Comparison of ENCODE assay signal across 1 cellular context in the genomic region with DNA sequence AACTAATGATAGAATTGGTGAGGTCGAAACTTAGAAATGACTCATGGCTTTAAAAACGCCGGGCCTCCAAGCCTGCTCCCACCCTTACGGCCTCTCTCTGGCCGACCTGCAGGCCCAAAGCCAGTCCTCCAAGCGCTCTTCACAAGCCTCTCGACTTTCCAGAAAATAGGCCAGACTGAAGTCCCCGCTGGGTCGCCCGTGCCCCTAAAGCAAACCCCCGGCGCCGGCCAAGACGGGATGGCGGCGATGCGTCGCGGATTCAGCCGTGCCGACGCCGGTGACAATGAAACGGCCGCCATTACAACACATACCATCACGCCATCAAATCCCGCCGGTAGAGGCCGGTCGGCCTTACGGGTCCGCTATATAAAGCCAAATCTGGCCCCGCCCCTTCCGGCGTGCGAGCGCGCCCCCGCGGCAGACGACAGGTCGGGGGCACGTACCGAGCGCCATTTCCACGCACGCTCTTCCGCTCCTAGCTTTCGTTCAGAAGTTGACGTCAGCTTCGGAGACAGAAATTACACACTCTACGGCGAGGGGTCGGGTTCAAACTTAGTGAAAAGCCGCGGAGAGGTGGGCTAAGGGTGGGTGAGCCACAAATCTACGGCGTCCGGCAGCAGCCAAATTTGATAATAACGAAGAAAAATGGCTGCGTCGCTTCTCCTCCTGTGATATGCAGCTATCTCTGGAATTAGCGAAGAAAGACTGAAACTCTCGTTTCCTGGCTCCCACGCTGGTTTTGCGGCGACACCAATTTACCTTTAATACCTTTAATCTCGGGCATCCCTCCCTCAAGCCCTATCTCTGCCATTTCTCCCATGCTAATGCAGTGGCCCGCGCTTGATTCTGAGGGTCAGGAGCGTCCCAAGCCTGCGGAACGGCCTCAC.
TF ChIP-seq lines count a peak whose summit lies in the region.

A gene (minus strand): TSS at position 340 of the 887 bp plus-strand sequence. CDS start 26 bp downstream, at position 314.

TF ChIP-seq in HEK293, 187 proteins besides CTCF, POLR2A, EP300 and RAD21 (continued from another document and continues in another):
- TF ChIP-seq, protein P1, sequence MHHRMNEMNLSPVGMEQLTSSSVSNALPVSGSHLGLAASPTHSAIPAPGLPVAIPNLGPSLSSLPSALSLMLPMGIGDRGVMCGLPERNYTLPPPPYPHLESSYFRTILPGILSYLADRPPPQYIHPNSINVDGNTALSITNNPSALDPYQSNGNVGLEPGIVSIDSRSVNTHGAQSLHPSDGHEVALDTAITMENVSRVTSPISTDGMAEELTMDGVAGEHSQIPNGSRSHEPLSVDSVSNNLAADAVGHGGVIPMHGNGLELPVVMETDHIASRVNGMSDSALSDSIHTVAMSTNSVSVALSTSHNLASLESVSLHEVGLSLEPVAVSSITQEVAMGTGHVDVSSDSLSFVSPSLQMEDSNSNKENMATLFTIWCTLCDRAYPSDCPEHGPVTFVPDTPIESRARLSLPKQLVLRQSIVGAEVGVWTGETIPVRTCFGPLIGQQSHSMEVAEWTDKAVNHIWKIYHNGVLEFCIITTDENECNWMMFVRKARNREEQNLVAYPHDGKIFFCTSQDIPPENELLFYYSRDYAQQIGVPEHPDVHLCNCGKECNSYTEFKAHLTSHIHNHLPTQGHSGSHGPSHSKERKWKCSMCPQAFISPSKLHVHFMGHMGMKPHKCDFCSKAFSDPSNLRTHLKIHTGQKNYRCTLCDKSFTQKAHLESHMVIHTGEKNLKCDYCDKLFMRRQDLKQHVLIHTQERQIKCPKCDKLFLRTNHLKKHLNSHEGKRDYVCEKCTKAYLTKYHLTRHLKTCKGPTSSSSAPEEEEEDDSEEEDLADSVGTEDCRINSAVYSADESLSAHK (tag by site-specific recombination; IDR thresholded peaks at IDR 0.05): peak; percentile 60
- TF ChIP-seq KLF1 (tag by site-specific recombination; IDR thresholded peaks at IDR 0.05) (peak; percentile 44), ZNF629 (tag by site-specific recombination; IDR thresholded peaks at IDR 0.05) (peak; percentile 97), SALL2 (tag by site-specific recombination; IDR thresholded peaks at IDR 0.05; ENCODE audit: borderline replicate concordance) (no peak), KLF7 (tag by site-specific recombination; IDR thresholded peaks at IDR 0.05; ENCODE audit: borderline replicate concordance) (peak; percentile 34; the same call in 1 of the 2 replicates), ZNF510 (tag by site-specific recombination; IDR thresholded peaks at IDR 0.05; ENCODE audit: insufficient replicate concordance) (no peak), ZNF549 (tag by site-specific recombination; IDR thresholded peaks at IDR 0.05) (no peak), ZBTB1 (tag by site-specific recombination; IDR thresholded peaks at IDR 0.05) (0 out of 2 replicates have a peak, but pooled peaks have one; percentile 48), ZNF214 (tag by site-specific recombination; IDR thresholded peaks at IDR 0.05; ENCODE audit: borderline replicate concordance) (no peak), ZNF555 (tag by site-specific recombination; conservative IDR thresholded peaks at IDR 0.05) (no peak), GLIS1 (tag by site-specific recombination; IDR thresholded peaks at IDR 0.05) (peak; percentile 20; the same call in 1 of the 2 replicates), ZNF132 (tag by site-specific recombination; IDR thresholded peaks at IDR 0.05; ENCODE audit: borderline replicate concordance) (no peak), ZNF621 (tag by site-specific recombination; IDR thresholded peaks at IDR 0.05) (no peak), ZNF274 (IDR thresholded peaks at IDR 0.05; ENCODE audit: low read length) (no peak), ZNF274 (tag by site-specific recombination; IDR thresholded peaks at IDR 0.05; ENCODE audit: borderline replicate concordance) (no peak), ZNF350 (tag by site-specific recombination; IDR thresholded peaks at IDR 0.05) (no peak), ZNF843 (tag by site-specific recombination; IDR thresholded peaks at IDR 0.05) (0 out of 2 replicates have a peak, but pooled peaks have one; percentile 31), ZNF266 (tag by site-specific recombination; IDR thresholded peaks at IDR 0.05; ENCODE audit: low read depth) (no peak; the same call in 1 of the 2 replicates), TCF7L2 (IDR thresholded peaks at IDR 0.05; ENCODE audit: borderline replicate concordance, low read depth, low read length) (no peak), FEZF1 (tag by site-specific recombination; IDR thresholded peaks at IDR 0.05) (0 out of 2 replicates have a peak, but pooled peaks have one; percentile 6), ZNF600 (tag by site-specific recombination; IDR thresholded peaks at IDR 0.05) (no peak), ZNF10 (tag by site-specific recombination; IDR thresholded peaks at IDR 0.05) (no peak; the same call in 1 of the 2 replicates), ZNF529 (tag by site-specific recombination; IDR thresholded peaks at IDR 0.05; ENCODE audit: insufficient replicate concordance) (no peak), ZFP3 (tag by site-specific recombination; IDR thresholded peaks at IDR 0.05; ENCODE audit: low read depth) (no peak)
- TF ChIP-seq, protein P2, sequence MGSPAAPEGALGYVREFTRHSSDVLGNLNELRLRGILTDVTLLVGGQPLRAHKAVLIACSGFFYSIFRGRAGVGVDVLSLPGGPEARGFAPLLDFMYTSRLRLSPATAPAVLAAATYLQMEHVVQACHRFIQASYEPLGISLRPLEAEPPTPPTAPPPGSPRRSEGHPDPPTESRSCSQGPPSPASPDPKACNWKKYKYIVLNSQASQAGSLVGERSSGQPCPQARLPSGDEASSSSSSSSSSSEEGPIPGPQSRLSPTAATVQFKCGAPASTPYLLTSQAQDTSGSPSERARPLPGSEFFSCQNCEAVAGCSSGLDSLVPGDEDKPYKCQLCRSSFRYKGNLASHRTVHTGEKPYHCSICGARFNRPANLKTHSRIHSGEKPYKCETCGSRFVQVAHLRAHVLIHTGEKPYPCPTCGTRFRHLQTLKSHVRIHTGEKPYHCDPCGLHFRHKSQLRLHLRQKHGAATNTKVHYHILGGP (tag by site-specific recombination; IDR thresholded peaks at IDR 0.05): no peak
- TF ChIP-seq, protein P3, sequence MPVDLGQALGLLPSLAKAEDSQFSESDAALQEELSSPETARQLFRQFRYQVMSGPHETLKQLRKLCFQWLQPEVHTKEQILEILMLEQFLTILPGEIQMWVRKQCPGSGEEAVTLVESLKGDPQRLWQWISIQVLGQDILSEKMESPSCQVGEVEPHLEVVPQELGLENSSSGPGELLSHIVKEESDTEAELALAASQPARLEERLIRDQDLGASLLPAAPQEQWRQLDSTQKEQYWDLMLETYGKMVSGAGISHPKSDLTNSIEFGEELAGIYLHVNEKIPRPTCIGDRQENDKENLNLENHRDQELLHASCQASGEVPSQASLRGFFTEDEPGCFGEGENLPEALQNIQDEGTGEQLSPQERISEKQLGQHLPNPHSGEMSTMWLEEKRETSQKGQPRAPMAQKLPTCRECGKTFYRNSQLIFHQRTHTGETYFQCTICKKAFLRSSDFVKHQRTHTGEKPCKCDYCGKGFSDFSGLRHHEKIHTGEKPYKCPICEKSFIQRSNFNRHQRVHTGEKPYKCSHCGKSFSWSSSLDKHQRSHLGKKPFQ (tag by site-specific recombination; IDR thresholded peaks at IDR 0.05): no peak; the same call in 1 of the 2 replicates
- TF ChIP-seq, protein P4, sequence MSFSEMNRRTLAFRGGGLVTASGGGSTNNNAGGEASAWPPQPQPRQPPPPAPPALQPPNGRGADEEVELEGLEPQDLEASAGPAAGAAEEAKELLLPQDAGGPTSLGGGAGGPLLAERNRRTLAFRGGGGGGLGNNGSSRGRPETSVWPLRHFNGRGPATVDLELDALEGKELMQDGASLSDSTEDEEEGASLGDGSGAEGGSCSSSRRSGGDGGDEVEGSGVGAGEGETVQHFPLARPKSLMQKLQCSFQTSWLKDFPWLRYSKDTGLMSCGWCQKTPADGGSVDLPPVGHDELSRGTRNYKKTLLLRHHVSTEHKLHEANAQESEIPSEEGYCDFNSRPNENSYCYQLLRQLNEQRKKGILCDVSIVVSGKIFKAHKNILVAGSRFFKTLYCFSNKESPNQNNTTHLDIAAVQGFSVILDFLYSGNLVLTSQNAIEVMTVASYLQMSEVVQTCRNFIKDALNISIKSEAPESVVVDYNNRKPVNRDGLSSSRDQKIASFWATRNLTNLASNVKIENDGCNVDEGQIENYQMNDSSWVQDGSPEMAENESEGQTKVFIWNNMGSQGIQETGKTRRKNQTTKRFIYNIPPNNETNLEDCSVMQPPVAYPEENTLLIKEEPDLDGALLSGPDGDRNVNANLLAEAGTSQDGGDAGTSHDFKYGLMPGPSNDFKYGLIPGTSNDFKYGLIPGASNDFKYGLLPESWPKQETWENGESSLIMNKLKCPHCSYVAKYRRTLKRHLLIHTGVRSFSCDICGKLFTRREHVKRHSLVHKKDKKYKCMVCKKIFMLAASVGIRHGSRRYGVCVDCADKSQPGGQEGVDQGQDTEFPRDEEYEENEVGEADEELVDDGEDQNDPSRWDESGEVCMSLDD (tag by site-specific recombination; IDR thresholded peaks at IDR 0.05): no peak
- TF ChIP-seq, protein P5, sequence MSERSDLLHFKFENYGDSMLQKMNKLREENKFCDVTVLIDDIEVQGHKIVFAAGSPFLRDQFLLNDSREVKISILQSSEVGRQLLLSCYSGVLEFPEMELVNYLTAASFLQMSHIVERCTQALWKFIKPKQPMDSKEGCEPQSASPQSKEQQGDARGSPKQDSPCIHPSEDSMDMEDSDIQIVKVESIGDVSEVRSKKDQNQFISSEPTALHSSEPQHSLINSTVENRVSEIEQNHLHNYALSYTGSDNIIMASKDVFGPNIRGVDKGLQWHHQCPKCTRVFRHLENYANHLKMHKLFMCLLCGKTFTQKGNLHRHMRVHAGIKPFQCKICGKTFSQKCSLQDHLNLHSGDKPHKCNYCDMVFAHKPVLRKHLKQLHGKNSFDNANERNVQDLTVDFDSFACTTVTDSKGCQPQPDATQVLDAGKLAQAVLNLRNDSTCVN (tag by site-specific recombination; optimal IDR thresholded peaks at IDR 0.05): peak; percentile 94
- TF ChIP-seq, protein P6, sequence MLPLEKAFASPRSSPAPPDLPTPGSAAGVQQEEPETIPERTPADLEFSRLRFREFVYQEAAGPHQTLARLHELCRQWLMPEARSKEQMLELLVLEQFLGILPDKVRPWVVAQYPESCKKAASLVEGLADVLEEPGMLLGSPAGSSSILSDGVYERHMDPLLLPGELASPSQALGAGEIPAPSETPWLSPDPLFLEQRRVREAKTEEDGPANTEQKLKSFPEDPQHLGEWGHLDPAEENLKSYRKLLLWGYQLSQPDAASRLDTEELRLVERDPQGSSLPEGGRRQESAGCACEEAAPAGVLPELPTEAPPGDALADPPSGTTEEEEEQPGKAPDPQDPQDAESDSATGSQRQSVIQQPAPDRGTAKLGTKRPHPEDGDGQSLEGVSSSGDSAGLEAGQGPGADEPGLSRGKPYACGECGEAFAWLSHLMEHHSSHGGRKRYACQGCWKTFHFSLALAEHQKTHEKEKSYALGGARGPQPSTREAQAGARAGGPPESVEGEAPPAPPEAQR (tag by site-specific recombination; IDR thresholded peaks at IDR 0.05): peak; percentile 59
- TF ChIP-seq, protein P7, sequence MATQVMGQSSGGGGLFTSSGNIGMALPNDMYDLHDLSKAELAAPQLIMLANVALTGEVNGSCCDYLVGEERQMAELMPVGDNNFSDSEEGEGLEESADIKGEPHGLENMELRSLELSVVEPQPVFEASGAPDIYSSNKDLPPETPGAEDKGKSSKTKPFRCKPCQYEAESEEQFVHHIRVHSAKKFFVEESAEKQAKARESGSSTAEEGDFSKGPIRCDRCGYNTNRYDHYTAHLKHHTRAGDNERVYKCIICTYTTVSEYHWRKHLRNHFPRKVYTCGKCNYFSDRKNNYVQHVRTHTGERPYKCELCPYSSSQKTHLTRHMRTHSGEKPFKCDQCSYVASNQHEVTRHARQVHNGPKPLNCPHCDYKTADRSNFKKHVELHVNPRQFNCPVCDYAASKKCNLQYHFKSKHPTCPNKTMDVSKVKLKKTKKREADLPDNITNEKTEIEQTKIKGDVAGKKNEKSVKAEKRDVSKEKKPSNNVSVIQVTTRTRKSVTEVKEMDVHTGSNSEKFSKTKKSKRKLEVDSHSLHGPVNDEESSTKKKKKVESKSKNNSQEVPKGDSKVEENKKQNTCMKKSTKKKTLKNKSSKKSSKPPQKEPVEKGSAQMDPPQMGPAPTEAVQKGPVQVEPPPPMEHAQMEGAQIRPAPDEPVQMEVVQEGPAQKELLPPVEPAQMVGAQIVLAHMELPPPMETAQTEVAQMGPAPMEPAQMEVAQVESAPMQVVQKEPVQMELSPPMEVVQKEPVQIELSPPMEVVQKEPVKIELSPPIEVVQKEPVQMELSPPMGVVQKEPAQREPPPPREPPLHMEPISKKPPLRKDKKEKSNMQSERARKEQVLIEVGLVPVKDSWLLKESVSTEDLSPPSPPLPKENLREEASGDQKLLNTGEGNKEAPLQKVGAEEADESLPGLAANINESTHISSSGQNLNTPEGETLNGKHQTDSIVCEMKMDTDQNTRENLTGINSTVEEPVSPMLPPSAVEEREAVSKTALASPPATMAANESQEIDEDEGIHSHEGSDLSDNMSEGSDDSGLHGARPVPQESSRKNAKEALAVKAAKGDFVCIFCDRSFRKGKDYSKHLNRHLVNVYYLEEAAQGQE (tag by site-specific recombination; IDR thresholded peaks at IDR 0.05): no peak; the same call in 1 of the 2 replicates
- TF ChIP-seq, protein P8, sequence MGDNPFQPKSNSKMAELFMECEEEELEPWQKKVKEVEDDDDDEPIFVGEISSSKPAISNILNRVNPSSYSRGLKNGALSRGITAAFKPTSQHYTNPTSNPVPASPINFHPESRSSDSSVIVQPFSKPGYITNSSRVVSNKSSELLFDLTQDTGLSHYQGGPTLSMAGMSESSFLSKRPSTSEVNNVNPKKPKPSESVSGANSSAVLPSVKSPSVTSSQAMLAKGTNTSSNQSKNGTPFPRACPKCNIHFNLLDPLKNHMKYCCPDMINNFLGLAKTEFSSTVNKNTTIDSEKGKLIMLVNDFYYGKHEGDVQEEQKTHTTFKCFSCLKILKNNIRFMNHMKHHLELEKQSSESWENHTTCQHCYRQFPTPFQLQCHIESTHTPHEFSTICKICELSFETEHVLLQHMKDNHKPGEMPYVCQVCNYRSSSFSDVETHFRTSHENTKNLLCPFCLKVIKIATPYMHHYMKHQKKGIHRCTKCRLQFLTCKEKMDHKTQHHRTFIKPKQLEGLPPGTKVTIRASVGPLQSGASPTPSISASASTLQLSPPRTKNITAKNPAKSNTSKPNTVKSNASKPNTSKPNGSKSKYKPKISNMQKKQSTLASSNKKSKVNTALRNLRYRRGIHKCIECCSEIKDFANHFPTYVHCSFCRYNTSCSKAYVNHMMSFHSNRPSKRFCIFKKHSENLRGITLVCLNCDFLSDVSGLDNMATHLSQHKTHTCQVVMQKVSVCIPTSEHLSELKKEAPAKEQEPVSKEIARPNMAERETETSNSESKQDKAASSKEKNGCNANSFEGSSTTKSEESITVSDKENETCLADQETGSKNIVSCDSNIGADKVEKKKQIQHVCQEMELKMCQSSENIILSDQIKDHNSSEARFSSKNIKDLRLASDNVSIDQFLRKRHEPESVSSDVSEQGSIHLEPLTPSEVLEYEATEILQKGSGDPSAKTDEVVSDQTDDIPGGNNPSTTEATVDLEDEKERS (tag by site-specific recombination; IDR thresholded peaks at IDR 0.05): peak; percentile 34; the same call in 1 of the 2 replicates
- TF ChIP-seq, protein P9, sequence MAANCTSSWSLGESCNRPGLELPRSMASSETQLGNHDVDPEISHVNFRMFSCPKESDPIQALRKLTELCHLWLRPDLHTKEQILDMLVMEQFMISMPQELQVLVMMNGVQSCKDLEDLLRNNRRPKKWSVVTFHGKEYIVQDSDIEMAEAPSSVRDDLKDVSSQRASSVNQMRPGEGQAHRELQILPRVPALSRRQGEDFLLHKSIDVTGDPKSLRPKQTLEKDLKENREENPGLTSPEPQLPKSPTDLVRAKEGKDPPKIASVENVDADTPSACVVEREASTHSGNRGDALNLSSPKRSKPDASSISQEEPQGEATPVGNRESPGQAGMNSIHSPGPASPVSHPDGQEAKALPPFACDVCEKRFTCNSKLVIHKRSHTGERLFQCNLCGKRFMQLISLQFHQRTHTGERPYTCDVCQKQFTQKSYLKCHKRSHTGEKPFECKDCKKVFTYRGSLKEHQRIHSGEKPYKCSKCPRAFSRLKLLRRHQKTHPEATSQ (tag by site-specific recombination; IDR thresholded peaks at IDR 0.05): peak; percentile 87; the same call in 1 of the 2 replicates
